Comparison of ENCODE assay signal across 23 cellular contexts in genomic region chr14:80498533-80498932, GRCh38.
DNase-seq lines count a peak whose midpoint lies in the region; ATAC-seq and TF ChIP-seq lines count a peak whose summit lies in the region.
"Had no signal": no experiment of that assay in that cellular context is flagged by ENCODE, and none has a peak within 500 bp of the region (broad histone marks: within the 10 kb centered on the region; RNA-seq: fewer than 3 reads in every experiment).

No MANE protein-coding gene starts in this region.

- H3K4me3 ChIP-seq in LNCaP clone FGC (ENCODE audit: low read depth, low read length): no peak overlapping the region
- H3K4me3 ChIP-seq: BLaER1 had no signal

- no peaks in the 10 kb centered on the region for H3K9me3 Mint-ChIP-seq in nephron progenitor cell
- H3K9me3 Mint-ChIP-seq in stimulated activated memory B cell treated with anti-CD40 and anti-IgM and Interleukin-4, amounts not matched to agents 10 μg/mL and 1 μg/mL and 100 μg/mL, for 72 hours: no peaks in the 10 kb centered on the region
- H3K9me3 Mint-ChIP-seq: CD4-positive, alpha-beta memory T cell; CD8-positive, alpha-beta memory T cell had no signal

- no peak overlapping the region for H3K4me3 Mint-ChIP-seq in nephron progenitor cell
- H3K4me3 Mint-ChIP-seq in stimulated activated memory B cell treated with anti-CD40 and anti-IgM and Interleukin-4, amounts not matched to agents 10 μg/mL and 1 μg/mL and 100 μg/mL, for 72 hours: no peak overlapping the region
- H3K4me3 Mint-ChIP-seq: CD14-positive monocyte; CD4-positive, alpha-beta memory T cell; CD4-positive, CD25-positive, alpha-beta regulatory T cell; CD8-positive, alpha-beta memory T cell had no signal

- no peaks in the 10 kb centered on the region for H3K27me3 Mint-ChIP-seq in nephron progenitor cell (ENCODE audit: low read depth, poor library complexity)
- H3K27me3 Mint-ChIP-seq in stimulated activated memory B cell treated with anti-CD40 and anti-IgM and Interleukin-4, amounts not matched to agents 10 μg/mL and 1 μg/mL and 100 μg/mL, for 72 hours: no peaks in the 10 kb centered on the region
- H3K27me3 Mint-ChIP-seq: CD4-positive, alpha-beta memory T cell; CD4-positive, CD25-positive, alpha-beta regulatory T cell; CD8-positive, alpha-beta memory T cell had no signal

- peak; percentile 95 for ATAC-seq in left colon
- ATAC-seq in stimulated activated memory B cell treated with anti-CD40 and anti-IgM and Interleukin-4, amounts not matched to agents 10 μg/mL and 1 μg/mL and 100 μg/mL, for 72 hours: peak; percentile 15
- no peak for ATAC-seq in HG02981 (IDR thresholded peaks at IDR 0.05; ENCODE audit: unreplicated experiment)
- ATAC-seq in HG03571 (IDR thresholded peaks at IDR 0.05; ENCODE audit: unreplicated experiment): no peak

- TF ChIP-seq CTCF in LNCaP clone FGC (IDR thresholded peaks at IDR 0.05; ENCODE audit: control insufficient read depth, extremely low read depth, insufficient read depth) (no peak), nephron progenitor cell (IDR thresholded peaks at IDR 0.05) (no peak)

- intact Hi-C loops in left colon (cut with DNase I, micrococcal nuclease): no loop called here

- peak; percentile 47 for DNase-seq in LNCaP clone FGC (ENCODE audit: low read depth)
- no peak for DNase-seq in left colon
- no peak for DNase-seq in nephron progenitor cell
- no peak for DNase-seq in foreskin melanocyte
- no peak for DNase-seq in NCI-H2227 treated with DMSO at 0.1 percent for 48 hours (lab: John Stamatoyannopoulos, UW)
- DNase-seq: 8988T; ACHN; BE2C; C1 segment of cervical spinal cord; CD4-positive, alpha-beta memory T cell; CD4-positive, CD25-positive, alpha-beta regulatory T cell; CD8-positive, alpha-beta memory T cell; COR-L47; DMS 273 treated with DMSO at 0.1 percent for 48 hours; DMS153; DMS53; DMS79; GF-D8 had no signal

- H3K27ac Mint-ChIP-seq in nephron progenitor cell: peak overlapping the region; percentile 3
- H3K27ac Mint-ChIP-seq in stimulated activated memory B cell treated with anti-CD40 and anti-IgM and Interleukin-4, amounts not matched to agents 10 μg/mL and 1 μg/mL and 100 μg/mL, for 72 hours: no peak overlapping the region
- H3K27ac Mint-ChIP-seq: CD14-positive monocyte; CD8-positive, alpha-beta memory T cell had no signal

- H3K4me1 Mint-ChIP-seq in nephron progenitor cell: no peaks in the 10 kb centered on the region
- no peaks in the 10 kb centered on the region for H3K4me1 Mint-ChIP-seq in stimulated activated memory B cell treated with anti-CD40 and anti-IgM and Interleukin-4, amounts not matched to agents 10 μg/mL and 1 μg/mL and 100 μg/mL, for 72 hours
- H3K4me1 Mint-ChIP-seq: CD4-positive, alpha-beta memory T cell; CD4-positive, CD25-positive, alpha-beta regulatory T cell; CD8-positive, alpha-beta memory T cell had no signal

- peaks cover 8% of the 10 kb centered on the region for H3K36me3 Mint-ChIP-seq in nephron progenitor cell (ENCODE audit: low read depth)
- no peaks in the 10 kb centered on the region for H3K36me3 Mint-ChIP-seq in stimulated activated memory B cell treated with anti-CD40 and anti-IgM and Interleukin-4, amounts not matched to agents 10 μg/mL and 1 μg/mL and 100 μg/mL, for 72 hours

Comparison
In these comparisons a context has a peak if more than half of its experiments do, and no peak if none do; other contexts are left out.
1. ATAC-seq: peak in left colon (single experiment) and stimulated activated memory B cell treated with anti-CD40 and anti-IgM and Interleukin-4, amounts not matched to agents 10 μg/mL and 1 μg/mL and 100 μg/mL, for 72 hours (single experiment); none in HG02981 (single experiment) and HG03571 (single experiment).